ENCODE assay signal across 12 cellular contexts in genomic region chr1:119858815-119859214, GRCh38. TPM values are rescaled to one million over a fixed set of nuclear protein-coding genes. Genes with fewer than 3 reads are reported as not detected.
DNase-seq lines count a peak whose midpoint lies in the region; ATAC-seq, FAIRE-seq and TF ChIP-seq lines count a peak whose summit lies in the region.
"Not testable (repeated sequence)": the region's sequence is repeated elsewhere in the genome, so short reads cannot be mapped to it uniquely, and the experiment has no call there.
"Had no signal": no experiment of that assay in that cellular context is flagged by ENCODE, and none has a peak within 500 bp of the region (broad histone marks: within the 10 kb centered on the region; RNA-seq: fewer than 3 reads in every experiment).

No MANE protein-coding gene starts in this region.

- H3K27me3 ChIP-seq in BLaER1 treated with 17β-estradiol and CSF1 and Interleukin-3, amounts not matched to agents 10 nM and 100 nM; PC-9 (ENCODE audit: insufficient read depth, low read depth); small intestine (ENCODE audit: control insufficient read depth in 2 of 2, insufficient read depth in 2 of 2, low read length in 2 of 2): not testable (repeated sequence)

- FAIRE-seq in small intestine (lab: Jason Lieb, UNC): not testable (repeated sequence)

- not testable (repeated sequence) for BruUV-seq in PC-9 (replicated peaks; lab: Mats Ljungman, UMichigan)

- not testable (repeated sequence) for H2AFZ ChIP-seq in PC-9

- H3K36me3 ChIP-seq in BLaER1 treated with 17β-estradiol and CSF1 and Interleukin-3, amounts not matched to agents 10 nM and 100 nM; PC-9 (ENCODE audit: low read depth); mucosa of descending colon (ENCODE audit: low read depth); small intestine (ENCODE audit: control insufficient read depth in 2 of 2, insufficient read depth in 2 of 2, low read length in 2 of 2): not testable (repeated sequence)

- H3K27ac ChIP-seq in BLaER1 treated with 17β-estradiol and CSF1 and Interleukin-3, amounts not matched to agents 10 nM and 100 nM: peak overlapping the region; percentile 20 to 92 (median 80); a peak in 21 of 22 replicates
- H3K27ac ChIP-seq in PC-9: peak overlapping the region; percentile 56
- H3K27ac ChIP-seq in small intestine (ENCODE audit: low read depth in 1 of 2, low read length in 1 of 2): not testable (repeated sequence)

- H3K27ac Mint-ChIP-seq in HFFc6: peak overlapping the region; percentile 79; the same call in 1 of the 2 replicates
- H3K27ac Mint-ChIP-seq in T-helper 2 cell treated with Interferon-gamma antibody and Interleukin-4, amounts not matched to agents 5 μg/mL and 100 μg/mL, for 36 hours: peak overlapping the region; percentile 5
- H3K27ac Mint-ChIP-seq in activated T-cell treated with anti-CD3 and anti-CD28 coated beads, Interleukin-2, amount 50 U/mL, for 72 hours: peak overlapping the region; percentile 68
- H3K27ac Mint-ChIP-seq in dendritic cell treated with granulocyte-macrophage colony-stimulating factor and Interleukin-4, amounts not matched to agents 40 ng/mL and 50 ng/mL, for 4 days: peak overlapping the region; percentile 62

- H3K9me2 ChIP-seq in PC-9 (ENCODE audit: insufficient read depth): not testable (repeated sequence)

- not testable (repeated sequence) for H3F3A ChIP-seq in PC-9 (ENCODE audit: insufficient read depth, low read depth)

- H3K79me2 ChIP-seq in PC-9 (ENCODE audit: low read depth): not testable (repeated sequence)

- H3K4me2 ChIP-seq in BLaER1 treated with 17β-estradiol and CSF1 and Interleukin-3, amounts not matched to agents 10 nM and 100 nM: peak overlapping the region; percentile 71 to 91 (median 85)
- peak overlapping the region; percentile 26; the same call in 1 of the 2 replicates for H3K4me2 ChIP-seq in PC-9

- intact Hi-C loops in PC-9 (cut with micrococcal nuclease; ENCODE audit: unreplicated experiment); dendritic cell treated with granulocyte-macrophage colony-stimulating factor and Interleukin-4, amounts not matched to agents 40 ng/mL and 50 ng/mL, for 4 days (cut with micrococcal nuclease); mucosa of descending colon (cut with DNase I, micrococcal nuclease): not testable (repeated sequence)

- peaks cover 36 to 49% (median 45%) of the 10 kb centered on the region in 10 experiments for H3K4me1 ChIP-seq in BLaER1 treated with 17β-estradiol and CSF1 and Interleukin-3, amounts not matched to agents 10 nM and 100 nM
- peaks cover 16% of the 10 kb centered on the region for H3K4me1 ChIP-seq in PC-9 (replicated peaks; ENCODE audit: insufficient read depth)
- not testable (repeated sequence) for H3K4me1 ChIP-seq in mucosa of descending colon (ENCODE audit: low read depth); small intestine (ENCODE audit: control insufficient read depth in 2 of 2, insufficient read depth in 1 of 2, low read depth in 1 of 2, low read length in 1 of 2)

- not testable (repeated sequence) for H4K20me1 ChIP-seq in BLaER1 treated with 17β-estradiol and CSF1 and Interleukin-3, amounts not matched to agents 10 nM and 100 nM; PC-9 (ENCODE audit: insufficient read depth)

- not testable (repeated sequence) for H3K9me3 Mint-ChIP-seq in HFFc6; T-helper 2 cell treated with Interferon-gamma antibody and Interleukin-4, amounts not matched to agents 5 μg/mL and 100 μg/mL, for 36 hours; activated T-cell treated with anti-CD3 and anti-CD28 coated beads, Interleukin-2, amount 50 U/mL, for 72 hours; dendritic cell treated with granulocyte-macrophage colony-stimulating factor and Interleukin-4, amounts not matched to agents 40 ng/mL and 50 ng/mL, for 4 days

- not testable (repeated sequence) for DNase-seq in HFFc6; PC-9; T-helper 2 cell treated with Interferon-gamma antibody and Interleukin-4, amounts not matched to agents 5 μg/mL and 100 μg/mL, for 36 hours (ENCODE audit: low spot score); activated T-cell treated with anti-CD3 and anti-CD28 coated beads, Interleukin-2, amount 50 U/mL, for 72 hours
- DNase-seq in mucosa of descending colon: peak in 2 of 3 donors; percentile 17 to 38
- peak; percentile 14 for DNase-seq in small intestine

- ATAC-seq in activated T-cell treated with anti-CD3 and anti-CD28 coated beads, Interleukin-2, amount 50 U/mL, for 72 hours (replicated peaks in 1 of 2); mucosa of descending colon: not testable (repeated sequence)

- 46 to 51% (median 49%) methylated on average over 3 of the region's 3 CpGs for WGBS in small intestine, 3 donors

- 0 out of 2 replicates have a peak overlapping the region, but pooled peaks have one; percentile 15 for H3K4me3 Mint-ChIP-seq in HFFc6
- H3K4me3 Mint-ChIP-seq in T-helper 2 cell treated with Interferon-gamma antibody and Interleukin-4, amounts not matched to agents 5 μg/mL and 100 μg/mL, for 36 hours: peak overlapping the region; percentile 31
- H3K4me3 Mint-ChIP-seq in activated T-cell treated with anti-CD3 and anti-CD28 coated beads, Interleukin-2, amount 50 U/mL, for 72 hours; dendritic cell treated with granulocyte-macrophage colony-stimulating factor and Interleukin-4, amounts not matched to agents 40 ng/mL and 50 ng/mL, for 4 days: not testable (repeated sequence)

- TF ChIP-seq CTCF in HFFc6 (IDR thresholded peaks at IDR 0.05); PC-9 (conservative IDR thresholded peaks at IDR 0.05); mucosa of descending colon (IDR thresholded peaks at IDR 0.05): not testable (repeated sequence)

- H3K4me3 ChIP-seq in BLaER1 treated with 17β-estradiol and CSF1 and Interleukin-3, amounts not matched to agents 10 nM and 100 nM: peak overlapping the region in 5 of 10 experiments; percentile 14 to 53 (median 21); a peak in 5 of 20 replicates
- not testable (repeated sequence) for H3K4me3 ChIP-seq in PC-9; mucosa of descending colon; small intestine (ENCODE audit: low read depth in 1 of 2, low read length in 2 of 2)

- CTCF ChIA-PET in PC-9 (lab: Charles Lee): not testable (repeated sequence)

- POLR2A ChIA-PET in PC-9 (lab: Charles Lee; ENCODE audit: unreplicated experiment): not testable (repeated sequence)

- H3K27me3 Mint-ChIP-seq in HFFc6 (ENCODE audit: insufficient read depth); activated T-cell treated with anti-CD3 and anti-CD28 coated beads, Interleukin-2, amount 50 U/mL, for 72 hours (ENCODE audit: low read depth); dendritic cell treated with granulocyte-macrophage colony-stimulating factor and Interleukin-4, amounts not matched to agents 40 ng/mL and 50 ng/mL, for 4 days: not testable (repeated sequence)
- peaks cover 15% of the 10 kb centered on the region for H3K27me3 Mint-ChIP-seq in T-helper 2 cell treated with Interferon-gamma antibody and Interleukin-4, amounts not matched to agents 5 μg/mL and 100 μg/mL, for 36 hours (ENCODE audit: low read depth)

- H3K36me3 Mint-ChIP-seq in HFFc6 (ENCODE audit: low read depth); T-helper 2 cell treated with Interferon-gamma antibody and Interleukin-4, amounts not matched to agents 5 μg/mL and 100 μg/mL, for 36 hours (ENCODE audit: low read depth); activated T-cell treated with anti-CD3 and anti-CD28 coated beads, Interleukin-2, amount 50 U/mL, for 72 hours (ENCODE audit: insufficient read depth in 2 of 2); dendritic cell treated with granulocyte-macrophage colony-stimulating factor and Interleukin-4, amounts not matched to agents 40 ng/mL and 50 ng/mL, for 4 days (ENCODE audit: low read depth): not testable (repeated sequence)

- not testable (repeated sequence) for H3K9me3 ChIP-seq in BLaER1 treated with 17β-estradiol and CSF1 and Interleukin-3, amounts not matched to agents 10 nM and 100 nM (replicated peaks in 1 of 11); PC-9 (ENCODE audit: insufficient read depth, low read depth); mucosa of descending colon; small intestine (ENCODE audit: control insufficient read depth, low read depth)

- peaks cover 48% of the 10 kb centered on the region for H3K4me1 Mint-ChIP-seq in HFFc6 (ENCODE audit: low read depth)
- peaks cover 26% of the 10 kb centered on the region for H3K4me1 Mint-ChIP-seq in T-helper 2 cell treated with Interferon-gamma antibody and Interleukin-4, amounts not matched to agents 5 μg/mL and 100 μg/mL, for 36 hours (ENCODE audit: low read depth)
- peaks cover 13% of the 10 kb centered on the region for H3K4me1 Mint-ChIP-seq in activated T-cell treated with anti-CD3 and anti-CD28 coated beads, Interleukin-2, amount 50 U/mL, for 72 hours (ENCODE audit: low read depth)
- H3K4me1 Mint-ChIP-seq in dendritic cell treated with granulocyte-macrophage colony-stimulating factor and Interleukin-4, amounts not matched to agents 40 ng/mL and 50 ng/mL, for 4 days (ENCODE audit: low read depth): peaks cover 26% of the 10 kb centered on the region

- peak overlapping the region in 9 of 11 experiments; percentile 28 to 80 (median 65); a peak in 16 of 22 replicates for H3K9ac ChIP-seq in BLaER1 treated with 17β-estradiol and CSF1 and Interleukin-3, amounts not matched to agents 10 nM and 100 nM

RNA-seq across cellular contexts. Expression of gene ADAM30, which starts 37.5 kb away (rescaled TPM):
- total RNA-seq in HFFc6 (2021; fragmentation: NEBNext Ultra II Directional; extraction: Animal tissue kit (Norgen Biotek cat#: 25700)): not detected
- total RNA-seq in PC-9 (2021): not detected in 2 replicates
- not detected for total RNA-seq in activated T-cell treated with anti-CD3 and anti-CD28 coated beads, Interleukin-2, amount 50 U/mL, for 72 hours
- total RNA-seq in mucosa of descending colon: not detected
- not detected for polyA plus RNA-seq in small intestine
- total RNA-seq: H4, OCI-LY7, Right ventricle myocardium inferior had no signal
- polyA plus RNA-seq: IgD-negative memory B cell had no signal

RNA-seq across cellular contexts. Expression of gene REG4, which starts 47.6 kb away (rescaled TPM):
- total RNA-seq in HFFc6 (2021; fragmentation: NEBNext Ultra II Directional; extraction: Animal tissue kit (Norgen Biotek cat#: 25700)): not detected
- total RNA-seq in PC-9 (2021) (not detected in 2 replicates), mucosa of descending colon (10 to 100 TPM in 1 of 3 donors, 1 to 10 TPM in 2; 1.6 to 36.1 (median 9.3) TPM)
- 1 to 10 TPM; 4.9 to 5.8 TPM for total RNA-seq in activated T-cell treated with anti-CD3 and anti-CD28 coated beads, Interleukin-2, amount 50 U/mL, for 72 hours
- 100 to 1,000 TPM; 145 to 295 (median 212) TPM for polyA plus RNA-seq in small intestine
- total RNA-seq: H4, OCI-LY7, Right ventricle myocardium inferior had no signal
- polyA plus RNA-seq: IgD-negative memory B cell had no signal

Comparison
In these comparisons a context has a peak if more than half of its experiments do, and no peak if none do; other contexts are left out.
1. H3K27ac Mint-ChIP-seq: peak in every context shown above with its lines; median percentile 79 in HFFc6; 68 in activated T-cell treated with anti-CD3 and anti-CD28 coated beads, Interleukin-2, amount 50 U/mL, for 72 hours; 62 in dendritic cell treated with granulocyte-macrophage colony-stimulating factor and Interleukin-4, amounts not matched to agents 40 ng/mL and 50 ng/mL, for 4 days; 5 in T-helper 2 cell treated with Interferon-gamma antibody and Interleukin-4, amounts not matched to agents 5 μg/mL and 100 μg/mL, for 36 hours.